6 cellular contexts compared by ENCODE assay signal in genomic region chr19:6869151-6869882, GRCh38. TPM values are rescaled to one million over a fixed set of nuclear protein-coding genes. Genes with fewer than 3 reads are reported as not detected.
"Had no signal": no experiment of that assay in that cellular context is flagged by ENCODE, and none has a peak within 500 bp of the region (broad histone marks: within the 10 kb centered on the region; RNA-seq: fewer than 3 reads in every experiment).

No MANE protein-coding gene starts in this region.

RNA-seq across cellular contexts. Expression of gene ADGRE1, which starts 18.1 kb away (rescaled TPM):
- total RNA-seq: lung microvascular endothelial cell, myocyte, osteoblast, right atrium auricular region, smooth muscle cell had no signal
- polyA plus RNA-seq: neural cell, smooth muscle cell had no signal
